1 cellular context compared by ENCODE assay signal in the genomic region with DNA sequence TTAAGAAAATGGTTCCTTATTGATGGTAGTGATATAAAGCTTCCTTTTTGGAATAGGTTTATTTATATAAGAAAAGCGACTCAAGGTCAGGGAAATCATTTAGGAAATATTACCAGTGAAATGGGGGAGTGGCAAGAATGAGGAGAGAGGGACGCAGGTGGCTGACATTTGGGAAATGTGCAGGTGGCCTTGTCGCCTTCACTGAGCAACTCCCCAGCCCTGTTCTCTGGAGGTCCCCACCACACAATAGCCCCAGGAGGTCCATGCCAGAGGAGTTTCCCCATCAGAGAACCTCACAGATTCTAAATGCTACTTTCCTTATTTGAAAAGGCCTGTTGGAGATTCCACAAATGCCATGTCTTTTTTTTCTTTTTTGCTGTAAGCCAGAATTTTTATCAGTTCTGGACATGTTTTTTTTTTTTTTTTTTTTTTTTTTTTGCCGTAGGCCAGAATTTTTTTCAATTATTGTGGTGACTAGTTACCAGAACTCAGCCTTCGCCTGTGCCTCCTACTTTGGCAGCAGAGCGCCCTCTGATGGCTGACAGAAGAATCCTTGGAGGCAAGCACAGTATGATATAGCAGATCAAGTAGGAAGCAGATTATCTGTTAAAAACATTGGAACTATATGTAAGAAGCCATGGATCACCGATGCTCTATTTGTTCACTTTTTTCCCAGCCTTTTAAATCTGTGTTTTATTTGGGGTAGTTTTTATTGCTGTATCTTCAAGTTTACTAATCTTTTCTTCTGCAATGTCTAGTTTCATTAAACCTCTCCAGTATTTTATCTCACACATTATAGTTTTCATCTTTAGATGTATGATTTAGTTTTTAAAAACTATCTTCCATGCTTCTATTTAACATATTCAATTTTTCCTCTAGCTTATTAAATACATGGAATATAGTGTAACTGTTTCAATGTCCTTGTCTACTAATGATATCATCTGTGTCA.
TF ChIP-seq lines count a peak whose summit lies in the region.

No MANE protein-coding gene starts in this region.

TF ChIP-seq in GM12878, 131 proteins besides CTCF, POLR2A, EP300 and RAD21 (continued from another document):
- TF ChIP-seq, protein P1, sequence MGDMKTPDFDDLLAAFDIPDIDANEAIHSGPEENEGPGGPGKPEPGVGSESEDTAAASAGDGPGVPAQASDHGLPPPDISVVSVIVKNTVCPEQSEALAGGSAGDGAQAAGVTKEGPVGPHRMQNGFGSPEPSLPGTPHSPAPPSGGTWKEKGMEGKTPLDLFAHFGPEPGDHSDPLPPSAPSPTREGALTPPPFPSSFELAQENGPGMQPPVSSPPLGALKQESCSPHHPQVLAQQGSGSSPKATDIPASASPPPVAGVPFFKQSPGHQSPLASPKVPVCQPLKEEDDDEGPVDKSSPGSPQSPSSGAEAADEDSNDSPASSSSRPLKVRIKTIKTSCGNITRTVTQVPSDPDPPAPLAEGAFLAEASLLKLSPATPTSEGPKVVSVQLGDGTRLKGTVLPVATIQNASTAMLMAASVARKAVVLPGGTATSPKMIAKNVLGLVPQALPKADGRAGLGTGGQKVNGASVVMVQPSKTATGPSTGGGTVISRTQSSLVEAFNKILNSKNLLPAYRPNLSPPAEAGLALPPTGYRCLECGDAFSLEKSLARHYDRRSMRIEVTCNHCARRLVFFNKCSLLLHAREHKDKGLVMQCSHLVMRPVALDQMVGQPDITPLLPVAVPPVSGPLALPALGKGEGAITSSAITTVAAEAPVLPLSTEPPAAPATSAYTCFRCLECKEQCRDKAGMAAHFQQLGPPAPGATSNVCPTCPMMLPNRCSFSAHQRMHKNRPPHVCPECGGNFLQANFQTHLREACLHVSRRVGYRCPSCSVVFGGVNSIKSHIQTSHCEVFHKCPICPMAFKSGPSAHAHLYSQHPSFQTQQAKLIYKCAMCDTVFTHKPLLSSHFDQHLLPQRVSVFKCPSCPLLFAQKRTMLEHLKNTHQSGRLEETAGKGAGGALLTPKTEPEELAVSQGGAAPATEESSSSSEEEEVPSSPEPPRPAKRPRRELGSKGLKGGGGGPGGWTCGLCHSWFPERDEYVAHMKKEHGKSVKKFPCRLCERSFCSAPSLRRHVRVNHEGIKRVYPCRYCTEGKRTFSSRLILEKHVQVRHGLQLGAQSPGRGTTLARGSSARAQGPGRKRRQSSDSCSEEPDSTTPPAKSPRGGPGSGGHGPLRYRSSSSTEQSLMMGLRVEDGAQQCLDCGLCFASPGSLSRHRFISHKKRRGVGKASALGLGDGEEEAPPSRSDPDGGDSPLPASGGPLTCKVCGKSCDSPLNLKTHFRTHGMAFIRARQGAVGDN (IDR thresholded peaks at IDR 0.05): no peak
- TF ChIP-seq GATAD2B (conservative IDR thresholded peaks at IDR 0.05; ENCODE audit: low read depth): no peak
- TF ChIP-seq BRCA1 (IDR thresholded peaks at IDR 0.05; ENCODE audit: low read depth, low read length): no peak
- no peak for TF ChIP-seq CHD1 (IDR thresholded peaks at IDR 0.05; ENCODE audit: low read depth, low read length)
- TF ChIP-seq RB1 (IDR thresholded peaks at IDR 0.05; ENCODE audit: borderline replicate concordance): no peak
- TF ChIP-seq POU2F2 (IDR thresholded peaks at IDR 0.05; ENCODE audit: borderline replicate concordance, low read depth, low read length): no peak
TF ChIP-seq in GM12878: peak in this region for 5.
